22 cellular contexts compared by ENCODE assay signal in the genomic region with DNA sequence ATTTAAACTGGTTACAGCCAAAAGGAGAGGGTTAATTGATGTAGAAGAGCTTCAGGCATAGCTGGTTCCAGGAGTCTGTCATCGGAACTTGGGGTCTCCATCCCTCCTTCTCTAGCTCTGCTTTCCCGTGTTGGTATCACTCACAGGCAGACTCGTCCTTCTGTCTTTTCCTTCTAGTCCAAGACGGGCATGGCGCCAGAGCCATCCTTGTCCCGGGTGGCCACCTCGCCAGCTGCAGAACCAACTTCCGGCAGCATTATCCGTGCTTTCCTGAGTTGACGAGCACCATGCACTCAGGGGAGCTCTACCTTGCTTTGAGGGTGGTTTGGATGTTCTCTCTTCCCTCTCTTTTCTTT. TPM values are rescaled to one million over a fixed set of nuclear protein-coding genes. Genes with fewer than 3 reads are reported as not detected.
DNase-seq lines count a peak whose midpoint lies in the region; ATAC-seq, FAIRE-seq and TF ChIP-seq lines count a peak whose summit lies in the region.
"Had no signal": no experiment of that assay in that cellular context is flagged by ENCODE, and none has a peak within 500 bp of the region (broad histone marks: within the 10 kb centered on the region; RNA-seq: fewer than 3 reads in every experiment).

No MANE protein-coding gene starts in this region.

- H3K27me3 ChIP-seq in H7 (ENCODE audit: control insufficient read depth, insufficient read depth, low read length) (no peaks in the 10 kb centered on the region), HepG2 (ENCODE audit: control insufficient read depth in 1 of 2, insufficient read depth in 2 of 2, low read length in 2 of 2) (peaks cover 0 to 3% of the 10 kb centered on the region in 2 experiments; a peak in 2 of 5 replicates), sigmoid colon (no peaks in the 10 kb centered on the region)

- no peaks in the 10 kb centered on the region for H3K9me3 ChIP-seq in HepG2 (ENCODE audit: low read length)
- H3K9me3 ChIP-seq in sigmoid colon = no peaks in the 10 kb centered on the region

- BruUV-seq in HepG2 (replicated peaks; lab: Mats Ljungman, UMichigan) = no TSS peak

- DNase-seq in H7 (peak; percentile 18), coronary artery (ENCODE audit: low spot score) (no peak), HepG2 (ENCODE audit: low spot score) (no peak), sigmoid colon (no peak), NAMALWA (ENCODE audit: low spot score) (no peak), A172 (ENCODE audit: low spot score) (no peak)
- no peak for DNase-seq in activated CD4-positive, alpha-beta memory T cell treated with anti-CD3 and anti-CD28 coated beads, Interleukin-2, amount 10 ng/mL, durations not matched to agents 7 days and 5 days
- no peak for DNase-seq in activated CD4-positive, alpha-beta T cell treated with anti-CD3 and anti-CD28 coated beads, Interleukin-2, amount 50 U/mL, for 1 hour
- DNase-seq: activated naive CD8-positive, alpha-beta T cell treated with anti-CD3 and anti-CD28 coated beads, Interleukin-2, amount 50 U/mL, for 24 hours; effector memory CD8-positive, alpha-beta T cell; foreskin fibroblast; MM.1S; NCI-H1694; NCI-H226; T-helper 17 cell had no signal

- H3K36me3 ChIP-seq in H7 (replicated peaks; ENCODE audit: control insufficient read depth, insufficient read depth, low read length) (no peaks in the 10 kb centered on the region), HepG2 (replicated peaks in 1 of 2; ENCODE audit: control insufficient read depth in 1 of 2, insufficient read depth in 2 of 2, low read length in 2 of 2) (no peaks in the 10 kb centered on the region), sigmoid colon (no peaks in the 10 kb centered on the region)

- TF ChIP-seq EP300 in HepG2 (IDR thresholded peaks at IDR 0.05; ENCODE audit: low read depth in 2 of 2, low read length in 2 of 2) (no peak), HepG2 (CRISPR knock-in tag; IDR thresholded peaks at IDR 0.05; ENCODE audit: borderline replicate concordance) (no peak), sigmoid colon (IDR thresholded peaks at IDR 0.05) (no peak)

- peak overlapping the region; percentile 88; the same call in 1 of the 2 replicates for H3K4me2 ChIP-seq in HepG2 (ENCODE audit: low read depth, low read length)

- no peak overlapping the region for H2AFZ ChIP-seq in HepG2 (ENCODE audit: low read length)

- H3K4me1 ChIP-seq in HepG2 (ENCODE audit: insufficient read depth, low read length) (peaks cover 75% of the 10 kb centered on the region), sigmoid colon (peaks cover 0 to 38% (median 20%) of the 10 kb centered on the region in 4 donors)

- H4K20me1 ChIP-seq in HepG2 (ENCODE audit: insufficient read depth, low read length) = no peaks in the 10 kb centered on the region

- in situ Hi-C loops in HepG2 (cut with HindIII; ENCODE audit: extremely low pct_ligation_motif_present, low pct_unique_long_range_greater_than_20kb) = no loop called here

- FAIRE-seq in HepG2 (lab: Jason Lieb, UNC) = no peak

- H3K4me3 Mint-ChIP-seq in activated CD4-positive, alpha-beta memory T cell treated with anti-CD3 and anti-CD28 coated beads, Interleukin-2, amount 10 ng/mL, durations not matched to agents 7 days and 5 days = no peak overlapping the region
- H3K4me3 Mint-ChIP-seq: activated naive CD8-positive, alpha-beta T cell treated with anti-CD3 and anti-CD28 coated beads, Interleukin-2, amount 50 U/mL, for 24 hours; activated T-helper 1 cell treated with anti-CD3 and anti-CD28 coated beads, Interleukin-12 subunit alpha, Interleukin-12 subunit beta, Interleukin-2, Interleukin-4 antibody, amounts not matched to agents 30 ng/mL and 10 ng/mL and 1 ng/mL, durations not matched to agents 14 hours and 24 hours and 36 hours; CD8-positive, alpha-beta memory T cell; central memory CD8-positive, alpha-beta T cell; effector memory CD8-positive, alpha-beta T cell; stimulated activated naive CD8-positive, alpha-beta T cell treated with anti-CD3 and anti-CD28 coated beads, Interleukin-15, Interleukin-2, amounts not matched to agents 100 ng/mL and 50 ng/mL, for 24 hours; T-helper 17 cell had no signal

- no peaks in the 10 kb centered on the region for H3K27me3 Mint-ChIP-seq in activated CD4-positive, alpha-beta memory T cell treated with anti-CD3 and anti-CD28 coated beads, Interleukin-2, amount 10 ng/mL, durations not matched to agents 7 days and 5 days

- TF ChIP-seq RAD21 in HepG2 (CRISPR knock-in tag; IDR thresholded peaks at IDR 0.05) = no peak

- WGBS in HepG2 (ENCODE audit: low lambda C conversion rate) = 96% methylated on average over 10 of the region's 10 CpGs
- WGBS in sigmoid colon, 2 donors = 89 to 95% methylated on average over 10 of the region's 10 CpGs

- intact Hi-C loops in HepG2 (cut with micrococcal nuclease; ENCODE audit: unreplicated experiment) (loop anchor here (2.0 to 10.0 kb wide), 2 partner anchors 27 to 149 kb away; a partner anchor contains a TSS), sigmoid colon (cut with DNase I) (no loop called here)

- no peaks in the 10 kb centered on the region for H3K4me1 Mint-ChIP-seq in activated CD4-positive, alpha-beta memory T cell treated with anti-CD3 and anti-CD28 coated beads, Interleukin-2, amount 10 ng/mL, durations not matched to agents 7 days and 5 days
- H3K4me1 Mint-ChIP-seq: activated naive CD8-positive, alpha-beta T cell treated with anti-CD3 and anti-CD28 coated beads, Interleukin-2, amount 50 U/mL, for 24 hours; central memory CD8-positive, alpha-beta T cell had no signal

- H3K36me3 Mint-ChIP-seq in activated CD4-positive, alpha-beta memory T cell treated with anti-CD3 and anti-CD28 coated beads, Interleukin-2, amount 10 ng/mL, durations not matched to agents 7 days and 5 days (ENCODE audit: low read depth) = no peaks in the 10 kb centered on the region
- H3K36me3 Mint-ChIP-seq: CD8-positive, alpha-beta memory T cell had no signal

- peak overlapping the region; percentile 18 to 90 for H3K27ac ChIP-seq in coronary artery
- H3K27ac ChIP-seq in HepG2 (ENCODE audit: extremely low read length, insufficient read depth, low read length) = peak overlapping the region; percentile 73
- H3K27ac ChIP-seq in sigmoid colon = peak overlapping the region; percentile 78 to 86 (median 82)

- TF ChIP-seq CTCF in coronary artery (IDR thresholded peaks at IDR 0.05) = no peak
- no peak for TF ChIP-seq CTCF in HepG2 (CRISPR knock-in tag; IDR thresholded peaks at IDR 0.05)
- no peak for TF ChIP-seq CTCF in sigmoid colon (IDR thresholded peaks at IDR 0.05)

- H3K9ac ChIP-seq in HepG2 (ENCODE audit: insufficient read depth, low read depth, low read length) = peak overlapping the region; percentile 74

- no peaks in the 10 kb centered on the region for H3K79me2 ChIP-seq in HepG2 (ENCODE audit: insufficient read depth, low read length)

- TF ChIP-seq POLR2A in HepG2 (IDR thresholded peaks at IDR 0.05; ENCODE audit: insufficient read depth in 1 of 2, low read depth in 2 of 2, low read length in 2 of 2) (no peak), sigmoid colon (IDR thresholded peaks at IDR 0.05) (no peak)

- H3K27ac Mint-ChIP-seq in activated CD4-positive, alpha-beta memory T cell treated with anti-CD3 and anti-CD28 coated beads, Interleukin-2, amount 10 ng/mL, durations not matched to agents 7 days and 5 days = no peak overlapping the region
- H3K27ac Mint-ChIP-seq: activated naive CD8-positive, alpha-beta T cell treated with anti-CD3 and anti-CD28 coated beads, Interleukin-2, amount 50 U/mL, for 24 hours; activated T-helper 1 cell treated with anti-CD3 and anti-CD28 coated beads, Interleukin-12 subunit alpha, Interleukin-12 subunit beta, Interleukin-2, Interleukin-4 antibody, amounts not matched to agents 30 ng/mL and 10 ng/mL and 1 ng/mL, durations not matched to agents 14 hours and 24 hours and 36 hours; CD8-positive, alpha-beta memory T cell; effector memory CD8-positive, alpha-beta T cell; stimulated activated naive CD8-positive, alpha-beta T cell treated with anti-CD3 and anti-CD28 coated beads, Interleukin-15, Interleukin-2, amounts not matched to agents 100 ng/mL and 50 ng/mL, for 24 hours; T-helper 17 cell had no signal

- CTCF ChIA-PET in HepG2 (lab: Yijun Ruan, JAX; ENCODE audit: low intra/inter-chr PET ratio, low total read pairs) = no interaction called here
- CTCF ChIA-PET in activated CD4-positive, alpha-beta memory T cell treated with anti-CD3 and anti-CD28 coated beads, Interleukin-2, amount 10 ng/mL, durations not matched to agents 7 days and 5 days (lab: Charles Lee) = no interaction called here

- no peak for ATAC-seq in HepG2
- ATAC-seq: activated naive CD8-positive, alpha-beta T cell treated with anti-CD3 and anti-CD28 coated beads, Interleukin-2, amount 50 U/mL, for 24 hours; effector memory CD8-positive, alpha-beta T cell; T-helper 17 cell had no signal

- no peaks in the 10 kb centered on the region for H3K9me3 Mint-ChIP-seq in activated CD4-positive, alpha-beta memory T cell treated with anti-CD3 and anti-CD28 coated beads, Interleukin-2, amount 10 ng/mL, durations not matched to agents 7 days and 5 days
- H3K9me3 Mint-ChIP-seq: activated naive CD8-positive, alpha-beta T cell treated with anti-CD3 and anti-CD28 coated beads, Interleukin-2, amount 50 U/mL, for 24 hours; activated T-helper 1 cell treated with anti-CD3 and anti-CD28 coated beads, Interleukin-12 subunit alpha, Interleukin-12 subunit beta, Interleukin-2, Interleukin-4 antibody, amounts not matched to agents 30 ng/mL and 10 ng/mL and 1 ng/mL, durations not matched to agents 14 hours and 24 hours and 36 hours; CD8-positive, alpha-beta memory T cell; central memory CD8-positive, alpha-beta T cell; effector memory CD8-positive, alpha-beta T cell; stimulated activated naive CD8-positive, alpha-beta T cell treated with anti-CD3 and anti-CD28 coated beads, Interleukin-15, Interleukin-2, amounts not matched to agents 100 ng/mL and 50 ng/mL, for 24 hours had no signal

- POLR2A ChIA-PET in HepG2 (lab: Yijun Ruan, JAX) = interaction anchor here (0.6 to 2.6 kb wide), 5 partner anchors 11 to 147 kb away, joined by 3 to 16 read pairs (median 4); a partner anchor contains a TSS
- POLR2A ChIA-PET in activated CD4-positive, alpha-beta memory T cell treated with anti-CD3 and anti-CD28 coated beads, Interleukin-2, amount 10 ng/mL, durations not matched to agents 7 days and 5 days (lab: Charles Lee) = no interaction called here

- H3K4me3 ChIP-seq in H7 (ENCODE audit: insufficient read depth, low read depth, low read length) (no peak overlapping the region), coronary artery (no peak overlapping the region), HepG2 (replicated peaks in 1 of 3; ENCODE audit: insufficient read depth in 1 of 3, low read depth in 2 of 3, low read length in 3 of 3) (no peak overlapping the region), sigmoid colon (no peak overlapping the region)

RNA-seq across cellular contexts. Expression of a gene that starts 14.7 kb away (rescaled TPM):
- total RNA-seq in H7 (2014; rRNA removed; shearing (Covaris generic)) = not detected in 2 replicates
- 0.14 and 0.58 TPM in 2 replicates for total RNA-seq in HepG2 (2016; rRNA removed; fragmentation: Illumina TruSeq; extraction: Trizol)
- total RNA-seq in HepG2 (2016; cell fraction: cytosol; rRNA removed; fragmentation: Illumina TruSeq; extraction: Trizol; ENCODE audit: low read depth) = 0.10 and 0.18 TPM in 2 replicates
- total RNA-seq in HepG2 (2016; cell fraction: insoluble cytoplasmic fraction; rRNA removed; fragmentation: Illumina TruSeq; extraction: Trizol) = 0.09 and 0.74 TPM in 2 replicates
- 0.17 and 0.31 TPM in 2 replicates for total RNA-seq in HepG2 (2016; cell fraction: membrane; rRNA removed; fragmentation: Illumina TruSeq; extraction: Trizol)
- total RNA-seq in HepG2 (2016; cell fraction: nucleus; rRNA removed; fragmentation: Illumina TruSeq; extraction: Trizol) = 0.47 and 1.4 TPM in 2 replicates
- polyA plus RNA-seq in HepG2 (2011; rRNA removed) = 0.13 and 0.26 TPM in 2 replicates
- 0.11 TPM in 1 of 2 replicates, not detected in the other for polyA plus RNA-seq in HepG2 (2011; cell fraction: cytosol; rRNA removed)
- 0.31 and 1.3 TPM in 2 replicates for polyA plus RNA-seq in HepG2 (2011; cell fraction: nucleus; rRNA removed)
- 0.04 TPM in 1 of 2 replicates, not detected in the other for polyA plus RNA-seq in HepG2 (2012)
- polyA plus RNA-seq in HepG2 (2016; cell fraction: cytosol; fragmentation: Illumina TruSeq; extraction: Trizol; ENCODE audit: low read depth) = 0.09 and 0.12 TPM in 2 replicates
- polyA plus RNA-seq in HepG2 (2016; cell fraction: insoluble cytoplasmic fraction; fragmentation: Illumina TruSeq; extraction: Trizol; ENCODE audit: low read depth) = 0.21 and 0.39 TPM in 2 replicates
- polyA plus RNA-seq in HepG2 (2016; cell fraction: membrane; fragmentation: Illumina TruSeq; extraction: Trizol; ENCODE audit: low read depth) = 0.22 TPM in 2 replicates
- polyA plus RNA-seq in HepG2 (2016; cell fraction: nucleus; fragmentation: Illumina TruSeq; extraction: Trizol; ENCODE audit: insufficient read depth, low read depth) = 1.7 and 3.1 TPM in 2 replicates
- 0.16 TPM in 1 of 2 replicates, not detected in the other for polyA minus RNA-seq in HepG2 (2011; rRNA and poly(A)+ RNA removed; ENCODE audit: low replicate concordance)
- not detected in 2 replicates for polyA minus RNA-seq in HepG2 (2011; cell fraction: cytosol; rRNA and poly(A)+ RNA removed)
- 0.12 and 0.39 TPM in 2 replicates for polyA minus RNA-seq in HepG2 (2011; cell fraction: nucleus; rRNA and poly(A)+ RNA removed)
- under 1 TPM in 1 of 4 donors, not detected in 3; 0.36 TPM for total RNA-seq in sigmoid colon
- not detected for polyA plus RNA-seq in sigmoid colon
- not detected for total RNA-seq in activated CD4-positive, alpha-beta memory T cell treated with anti-CD3 and anti-CD28 coated beads, Interleukin-2, amount 10 ng/mL, durations not matched to agents 7 days and 5 days
- total RNA-seq in A172 (2014; rRNA removed; shearing (Covaris generic)) = not detected in 2 replicates
- total RNA-seq: activated CD8-positive, alpha-beta memory T cell treated with anti-CD3 and anti-CD28 coated beads for 36 hours; activated T-helper 1 cell treated with anti-CD3 and anti-CD28 coated beads, Interleukin-12 subunit alpha, Interleukin-12 subunit beta, Interleukin-2, Interleukin-4 antibody, amounts not matched to agents 30 ng/mL and 10 ng/mL and 1 ng/mL, durations not matched to agents 14 hours and 24 hours and 36 hours; CD8-positive, alpha-beta memory T cell; Daoy; left colon; T-helper 17 cell had no signal
- polyA plus RNA-seq: CD8-positive, alpha-beta memory T cell had no signal
